ENCODE assay signal across 19 cellular contexts in the genomic region with DNA sequence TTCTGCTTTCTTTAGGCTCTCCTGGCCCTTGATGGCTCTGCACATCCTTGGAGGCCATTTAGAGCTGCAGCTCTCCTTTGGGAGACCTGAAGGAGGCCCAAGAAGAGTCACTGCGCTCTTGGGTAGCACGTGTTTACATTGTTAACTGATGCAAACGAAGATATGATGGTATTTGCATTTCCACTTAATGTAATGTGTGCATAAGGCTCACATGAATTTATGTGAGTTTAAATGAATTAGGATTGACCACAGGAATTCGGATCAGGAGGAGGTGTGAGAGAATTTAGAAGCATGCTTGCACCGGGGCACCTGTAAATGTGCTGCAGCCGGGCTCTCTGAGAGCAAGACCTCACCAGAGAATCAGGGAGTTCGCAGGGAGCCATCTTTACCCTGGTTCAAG. TPM values are rescaled to one million over a fixed set of nuclear protein-coding genes. Genes with fewer than 3 reads are reported as not detected.
A peak's percentile ranks its signal among the peaks of the same experiment; 100 is the strongest.
DNase-seq lines count a peak whose midpoint lies in the region; ATAC-seq, FAIRE-seq and TF ChIP-seq lines count a peak whose summit lies in the region.
"Had no signal": no experiment of that assay in that cellular context is flagged by ENCODE, and none has a peak within 500 bp of the region (broad histone marks: within the 10 kb centered on the region; RNA-seq: fewer than 3 reads in every experiment).

No MANE protein-coding gene starts in this region.

- H3K4me3 Mint-ChIP-seq in MCF 10A (ENCODE audit: unreplicated experiment): no peak overlapping the region
- H3K4me3 Mint-ChIP-seq: CD14-positive monocyte, GM23338 had no signal

- no peaks in the 10 kb centered on the region for H3K9me2 ChIP-seq in Karpas-422 (replicated peaks; ENCODE audit: insufficient read depth, low read length)

- H3K9ac ChIP-seq in Karpas-422 (ENCODE audit: low read length): no peak overlapping the region

- H3K4me3 ChIP-seq in Karpas-422 (ENCODE audit: low read length): no peak overlapping the region
- H3K4me3 ChIP-seq: GM23338, K562, MG63 had no signal

- no peaks in the 10 kb centered on the region for H3K9me3 ChIP-seq in Karpas-422 (ENCODE audit: low read length)
- H3K9me3 ChIP-seq: MG63 had no signal

- H3K4me2 ChIP-seq in Karpas-422 (ENCODE audit: low read depth, low read length, poor library complexity, severe bottlenecking): no peak overlapping the region
- H3K4me2 ChIP-seq: GM23338 had no signal

- no peaks in the 10 kb centered on the region for H3K36me3 Mint-ChIP-seq in MCF 10A (ENCODE audit: insufficient read depth, unreplicated experiment)
- H3K36me3 Mint-ChIP-seq: CD14-positive monocyte had no signal

- no peaks in the 10 kb centered on the region for H3K36me3 ChIP-seq in Karpas-422 (ENCODE audit: insufficient read depth, low read length)
- H3K36me3 ChIP-seq: MG63 had no signal

- no peak for ATAC-seq in HG02798 (IDR thresholded peaks at IDR 0.05; ENCODE audit: poor library complexity, unreplicated experiment)
- ATAC-seq: K562 had no signal

- FAIRE-seq in GM12891 (lab: Jason Lieb, UNC): no peak
- FAIRE-seq: GM12892, GM18507, K562 had no signal

- H4K20me1 ChIP-seq in Karpas-422 (ENCODE audit: insufficient read depth, low read depth, low read length): no peaks in the 10 kb centered on the region

- peak; percentile 54 to 83 for DNase-seq in T47D (ENCODE audit: low read depth in 1 of 2, low spot score in 1 of 2)
- DNase-seq in MCF 10A (ENCODE audit: unreplicated experiment): no peak
- peak; percentile 49 for DNase-seq in Karpas-422
- no peak for DNase-seq in RKO (ENCODE audit: low spot score)
- DNase-seq in GM12891 (ENCODE audit: insufficient read length, low spot score): no peak
- DNase-seq: EL; HCEC 1CT; MG63; NCI-H1436 treated with DMSO at 0.1 percent for 48 hours; NK-92 treated with Interleukin-12 subunit alpha and Interleukin-12 subunit beta, amount 100 ng/mL, for 24 hours; SHP77 treated with DMSO at 0.1 percent for 48 hours; T-helper 1 cell had no signal

- H3K79me2 ChIP-seq in Karpas-422 (ENCODE audit: low read length): no peaks in the 10 kb centered on the region

- no peak for TF ChIP-seq CTCF in MCF 10A (IDR thresholded peaks at IDR 0.05; ENCODE audit: unreplicated experiment)
- no peak for TF ChIP-seq CTCF in VCaP (conservative IDR thresholded peaks at IDR 0.05)

- in situ Hi-C loops in T47D (cut with HindIII; ENCODE audit: low pct_unique_long_range_greater_than_20kb, low sequenced_read_pairs): no loop called here

- intact Hi-C loops in MCF 10A (cut with micrococcal nuclease): no loop called here

- H3K4me1 ChIP-seq in Karpas-422 (ENCODE audit: low read length): peaks cover 45% of the 10 kb centered on the region

- BruUV-seq in MCF 10A (replicated peaks; lab: Mats Ljungman, UMichigan): no TSS peak

- no peak overlapping the region for H2AFZ ChIP-seq in Karpas-422 (ENCODE audit: low read length)
- H2AFZ ChIP-seq: GM23338 had no signal

- peaks cover 26% of the 10 kb centered on the region for H3K4me1 Mint-ChIP-seq in MCF 10A (ENCODE audit: insufficient read depth, unreplicated experiment)

- H3K9me3 Mint-ChIP-seq in MCF 10A (ENCODE audit: unreplicated experiment): no peaks in the 10 kb centered on the region
- H3K9me3 Mint-ChIP-seq: CD14-positive monocyte, GM23338 had no signal

- no peak overlapping the region for H3K27ac ChIP-seq in Karpas-422 (ENCODE audit: low read length)
- H3K27ac ChIP-seq in VCaP: peak overlapping the region; percentile 23; the same call in 1 of the 2 replicates

- H3K27me3 ChIP-seq in Karpas-422 (ENCODE audit: low read length): no peaks in the 10 kb centered on the region
- H3K27me3 ChIP-seq: MG63 had no signal

- POLR2A ChIA-PET in MCF 10A (lab: Yijun Ruan, JAX): no interaction called here

- CTCF ChIA-PET in MCF 10A (lab: Yijun Ruan, JAX): no interaction called here

- H3K27ac Mint-ChIP-seq in MCF 10A (ENCODE audit: low read depth, unreplicated experiment): no peak overlapping the region
- H3K27ac Mint-ChIP-seq: CD14-positive monocyte, GM23338 had no signal

- no peak for TF ChIP-seq POLR2A in GM12891 (IDR thresholded peaks at IDR 0.05; ENCODE audit: low read depth, low read length)

- H3K27me3 Mint-ChIP-seq in MCF 10A (ENCODE audit: insufficient read depth, unreplicated experiment): no peaks in the 10 kb centered on the region

TF ChIP-seq in GM12891, 5 proteins besides CTCF, POLR2A, EP300 and RAD21:
- TF ChIP-seq POLR2AphosphoS5 (IDR thresholded peaks at IDR 0.05; ENCODE audit: low read depth, low read length) (no peak), POU2F2 (IDR thresholded peaks at IDR 0.05; ENCODE audit: low read depth, low read length) (no peak), PAX5 (IDR thresholded peaks at IDR 0.05; ENCODE audit: insufficient read depth, low read length, severe bottlenecking) (no peak)

RNA-seq across cellular contexts. Expression of a gene that starts 7.5 kb away (rescaled TPM):
- total RNA-seq in MCF 10A (2022): 21.0 and 21.7 TPM in 2 replicates
- total RNA-seq in Karpas-422 (2014; rRNA removed; shearing (Covaris generic); ENCODE audit: low replicate concordance): 0.11 and 0.34 TPM in 2 replicates
- polyA plus RNA-seq in GM12891 (2012; ENCODE audit: low read depth, missing spikeins): 0.21 TPM
- polyA plus RNA-seq: K562 had no signal

Comparison
In these comparisons a context has a peak if more than half of its experiments do, and no peak if none do; other contexts are left out.
1. DNase-seq: peak in T47D (2 of 2) and Karpas-422 (single experiment); none in MCF 10A (single experiment), RKO (single experiment) and GM12891 (single experiment).
2. RNA of a gene that starts 7.5 kb away (total RNA-seq): 21.0 to 21.7 TPM in MCF 10A; 0.11 to 0.34 TPM in Karpas-422; every median in the first group is over 10 times any median in the second.